Comparison of ENCODE assay signal across 12 cellular contexts in genomic region chr2:121049141-121049540, GRCh38.
"Had no signal": no experiment of that assay in that cellular context is flagged by ENCODE, and none has a peak within 500 bp of the region (broad histone marks: within the 10 kb centered on the region; RNA-seq: fewer than 3 reads in every experiment).

No MANE protein-coding gene starts in this region.

- H3K9me3 ChIP-seq: gastrocnemius medialis, ovary, thyroid gland had no signal

- H3K27me3 ChIP-seq: gastrocnemius medialis, ovary, thyroid gland had no signal

- DNase-seq: activated CD4-positive, alpha-beta T cell treated with anti-CD3 and anti-CD28 coated beads for 4 hours; activated naive CD4-positive, alpha-beta T cell; effector CD8-positive, alpha-beta T cell; gastrocnemius medialis; left ventricle myocardium inferior; ovary; small intestine; thyroid gland; WERI-Rb-1 had no signal

- H3K4me3 Mint-ChIP-seq: activated T-helper 1 cell treated with anti-CD3 and anti-CD28 coated beads, Interleukin-12 subunit alpha, Interleukin-12 subunit beta, Interleukin-2, Interleukin-4 antibody, amounts not matched to agents 30 ng/mL and 10 ng/mL and 1 ng/mL, durations not matched to agents 14 hours and 24 hours and 36 hours; memory B cell had no signal

- H3K27ac ChIP-seq: coronary artery, gastrocnemius medialis, left ventricle myocardium inferior, ovary, thyroid gland, WERI-Rb-1 had no signal

- H3K4me3 ChIP-seq: coronary artery, gastrocnemius medialis, left ventricle myocardium inferior, ovary, thyroid gland had no signal

- H3K36me3 Mint-ChIP-seq: memory B cell had no signal

- H3K36me3 ChIP-seq: gastrocnemius medialis, left ventricle myocardium inferior, ovary, thyroid gland, WERI-Rb-1 had no signal

- H3K4me1 Mint-ChIP-seq: memory B cell had no signal

- H3K9me3 Mint-ChIP-seq: activated T-helper 1 cell treated with anti-CD3 and anti-CD28 coated beads, Interleukin-12 subunit alpha, Interleukin-12 subunit beta, Interleukin-2, Interleukin-4 antibody, amounts not matched to agents 30 ng/mL and 10 ng/mL and 1 ng/mL, durations not matched to agents 14 hours and 24 hours and 36 hours; memory B cell had no signal

- H3K27ac Mint-ChIP-seq: activated T-helper 1 cell treated with anti-CD3 and anti-CD28 coated beads, Interleukin-12 subunit alpha, Interleukin-12 subunit beta, Interleukin-2, Interleukin-4 antibody, amounts not matched to agents 30 ng/mL and 10 ng/mL and 1 ng/mL, durations not matched to agents 14 hours and 24 hours and 36 hours; memory B cell had no signal

- H3K4me1 ChIP-seq: gastrocnemius medialis, left ventricle myocardium inferior, thyroid gland had no signal
